Comparison of ENCODE assay signal across 1 cellular context in genomic region chr7:156474241-156474743, GRCh38.
A peak's percentile ranks its signal among the peaks of the same experiment; 100 is the strongest.
TF ChIP-seq lines count a peak whose summit lies in the region.

No MANE protein-coding gene starts in this region.

TF ChIP-seq in HepG2, 621 proteins besides CTCF, POLR2A, EP300 and RAD21 (continued from another document and continues in another):
- no peak for TF ChIP-seq ZNF501 (CRISPR knock-in tag; IDR thresholded peaks at IDR 0.05)
- TF ChIP-seq XBP1 (CRISPR knock-in tag; IDR thresholded peaks at IDR 0.05) = no peak
- no peak for TF ChIP-seq CREB3 (CRISPR knock-in tag; IDR thresholded peaks at IDR 0.05)
- peak; percentile 95 for TF ChIP-seq ARID5B (CRISPR knock-in tag; IDR thresholded peaks at IDR 0.05)
- TF ChIP-seq PCBP1 (IDR thresholded peaks at IDR 0.05; ENCODE audit: borderline replicate concordance, low read depth, low read length) = no peak
- peak; percentile 53; the same call in 1 of the 2 replicates for TF ChIP-seq ERF (CRISPR knock-in tag; IDR thresholded peaks at IDR 0.05)
- TF ChIP-seq MEIS2 (CRISPR knock-in tag; IDR thresholded peaks at IDR 0.05) = no peak
- TF ChIP-seq ZGPAT (CRISPR knock-in tag; IDR thresholded peaks at IDR 0.05) = peak; percentile 42; the same call in 1 of the 2 replicates
- 0 out of 2 replicates have a peak, but pooled peaks have one; percentile 27 for TF ChIP-seq NR2F2 (IDR thresholded peaks at IDR 0.05; ENCODE audit: borderline replicate concordance, low read depth)
- TF ChIP-seq CENPT (CRISPR knock-in tag; IDR thresholded peaks at IDR 0.05; ENCODE audit: low read depth) = no peak
- TF ChIP-seq ZBTB10 (CRISPR knock-in tag; IDR thresholded peaks at IDR 0.05; ENCODE audit: borderline replicate concordance) = no peak
- 0 out of 2 replicates have a peak, but pooled peaks have one; percentile 16 for TF ChIP-seq NFYB (CRISPR knock-in tag; IDR thresholded peaks at IDR 0.05)
- TF ChIP-seq ZNF816 (CRISPR knock-in tag; IDR thresholded peaks at IDR 0.05; ENCODE audit: borderline replicate concordance) = no peak
- TF ChIP-seq ZNF792 (CRISPR knock-in tag; IDR thresholded peaks at IDR 0.05) = peak; percentile 64; the same call in 1 of the 2 replicates
- TF ChIP-seq SMC3 (IDR thresholded peaks at IDR 0.05; ENCODE audit: low read length) = no peak
- no peak; the same call in 1 of the 2 replicates for TF ChIP-seq ZBTB20 (CRISPR knock-in tag; IDR thresholded peaks at IDR 0.05; ENCODE audit: borderline replicate concordance, low read depth)
- TF ChIP-seq HOXA3 (CRISPR knock-in tag; IDR thresholded peaks at IDR 0.05) = peak; percentile 53; the same call in 1 of the 2 replicates
- TF ChIP-seq SMAD3 (CRISPR knock-in tag; IDR thresholded peaks at IDR 0.05) = peak; percentile 76; the same call in 1 of the 2 replicates
- TF ChIP-seq ATF4 (CRISPR knock-in tag; IDR thresholded peaks at IDR 0.05) = peak in 1 of 2 experiments; percentile 72; a peak in 2 of 4 replicates
- TF ChIP-seq SMYD3 (CRISPR knock-in tag; IDR thresholded peaks at IDR 0.05) = no peak
- no peak for TF ChIP-seq REXO4 (CRISPR knock-in tag; IDR thresholded peaks at IDR 0.05; ENCODE audit: borderline replicate concordance)
- no peak for TF ChIP-seq PRDM15 (CRISPR knock-in tag; IDR thresholded peaks at IDR 0.05)
- peak; percentile 20 for TF ChIP-seq XRCC5 (optimal IDR thresholded peaks at IDR 0.05; ENCODE audit: low read length)
- 0 out of 2 replicates have a peak, but pooled peaks have one; percentile 26 for TF ChIP-seq ZMYM4 (CRISPR knock-in tag; IDR thresholded peaks at IDR 0.05)
- TF ChIP-seq LCORL (IDR thresholded peaks at IDR 0.05) = no peak
- TF ChIP-seq LCORL (CRISPR knock-in tag; IDR thresholded peaks at IDR 0.05) = no peak
- no peak for TF ChIP-seq ZSCAN9 (CRISPR knock-in tag; IDR thresholded peaks at IDR 0.05; ENCODE audit: borderline replicate concordance)
- no peak for TF ChIP-seq TSC22D2 (CRISPR knock-in tag; IDR thresholded peaks at IDR 0.05; ENCODE audit: borderline replicate concordance)
- TF ChIP-seq IKZF5 (CRISPR knock-in tag; IDR thresholded peaks at IDR 0.05) = 0 out of 2 replicates have a peak, but pooled peaks have one; percentile 50
- peak; percentile 46; the same call in 1 of the 2 replicates for TF ChIP-seq FOXO1 (CRISPR knock-in tag; IDR thresholded peaks at IDR 0.05)
- peak; percentile 79 for TF ChIP-seq SAP130 (CRISPR knock-in tag; IDR thresholded peaks at IDR 0.05; ENCODE audit: low read depth)
- no peak for TF ChIP-seq ZNF274 (CRISPR knock-in tag; IDR thresholded peaks at IDR 0.05)
- no peak for TF ChIP-seq GRHL1 (CRISPR knock-in tag; conservative IDR thresholded peaks at IDR 0.05)
- 0 out of 2 replicates have a peak, but pooled peaks have one; percentile 12 for TF ChIP-seq ZNF574 (CRISPR knock-in tag; IDR thresholded peaks at IDR 0.05)
- TF ChIP-seq CHD2 (IDR thresholded peaks at IDR 0.05; ENCODE audit: low read depth, low read length) = no peak
- no peak for TF ChIP-seq ZNF414 (CRISPR knock-in tag; IDR thresholded peaks at IDR 0.05)
- 0 out of 2 replicates have a peak, but pooled peaks have one; percentile 69 for TF ChIP-seq ZNF556 (CRISPR knock-in tag; IDR thresholded peaks at IDR 0.05; ENCODE audit: borderline replicate concordance)
- no peak for TF ChIP-seq ZNF253 (CRISPR knock-in tag; IDR thresholded peaks at IDR 0.05; ENCODE audit: borderline replicate concordance)
- TF ChIP-seq ARHGAP35 (CRISPR knock-in tag; IDR thresholded peaks at IDR 0.05; ENCODE audit: borderline replicate concordance) = no peak
- TF ChIP-seq TBX2 (CRISPR knock-in tag; IDR thresholded peaks at IDR 0.05; ENCODE audit: borderline replicate concordance) = peak; percentile 61; the same call in 1 of the 2 replicates
